ENCODE assay signal across 12 cellular contexts in the genomic region with DNA sequence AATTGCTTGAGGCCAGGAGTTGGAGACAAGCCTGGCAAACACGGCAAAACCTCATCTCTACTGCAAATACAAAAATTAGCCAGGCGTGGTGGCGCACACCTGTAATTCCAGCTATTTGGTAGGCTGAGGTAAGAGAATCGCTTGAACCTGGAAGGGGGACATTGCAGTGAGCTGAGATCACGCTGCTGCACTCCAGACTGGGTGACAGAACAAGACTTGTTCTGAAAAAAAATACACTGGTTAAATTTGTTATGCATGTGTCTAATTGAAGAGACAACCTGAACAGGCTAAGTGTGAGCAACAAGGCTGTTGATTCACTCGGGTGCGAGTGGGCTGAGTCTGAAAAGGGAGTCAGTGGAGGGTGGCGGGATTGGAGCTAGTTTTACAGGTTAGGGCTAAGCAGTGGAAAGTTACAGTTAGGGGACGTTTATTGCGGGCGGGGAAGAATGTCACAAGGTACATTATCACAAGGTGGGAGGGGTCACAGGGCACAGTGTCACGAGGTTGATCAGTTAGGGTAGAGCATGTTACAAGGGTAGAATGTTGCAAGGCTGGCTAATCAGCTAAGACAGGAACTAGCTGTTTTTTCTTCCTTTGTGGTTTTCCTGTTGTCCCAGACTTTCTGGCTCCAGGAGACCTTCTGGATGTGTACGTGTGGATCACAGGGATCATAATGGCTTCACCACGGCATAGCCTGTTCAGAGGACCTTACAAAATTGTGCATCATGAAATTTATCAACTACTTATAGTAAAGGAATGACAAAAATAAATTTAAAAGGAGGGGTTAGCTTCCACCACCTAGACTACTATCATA.
DNase-seq lines count a peak whose midpoint lies in the region; ATAC-seq, FAIRE-seq and TF ChIP-seq lines count a peak whose summit lies in the region.
"Had no signal": no experiment of that assay in that cellular context is flagged by ENCODE, and none has a peak within 500 bp of the region (broad histone marks: within the 10 kb centered on the region; RNA-seq: fewer than 3 reads in every experiment).

No MANE protein-coding gene starts in this region.

- no peak overlapping the region for H3K27ac Mint-ChIP-seq in CD4-positive, alpha-beta memory T cell
- H3K27ac Mint-ChIP-seq: neural progenitor cell had no signal

- 0 out of 2 replicates have a peak, but pooled peaks cover 10% of the 10 kb centered on the region for H3F3A ChIP-seq in Loucy (ENCODE audit: low read depth)

- peak; percentile 1 for DNase-seq in CD1c-positive myeloid dendritic cell (ENCODE audit: extremely low spot score)
- peak; percentile 9 for DNase-seq in amniotic epithelial cell (ENCODE audit: low read depth)
- peak; percentile 65 for DNase-seq in HepG2 (ENCODE audit: low spot score)
- no peak for DNase-seq in CD4-positive, alpha-beta memory T cell
- DNase-seq: NCI-H1092 had no signal

- H4K20me1 ChIP-seq in Loucy (ENCODE audit: insufficient read depth, low read length, poor library complexity, severe bottlenecking) (no peaks in the 10 kb centered on the region), HepG2 (ENCODE audit: insufficient read depth, low read length) (no peaks in the 10 kb centered on the region)

- no peak for TF ChIP-seq RAD21 in HepG2 (CRISPR knock-in tag; IDR thresholded peaks at IDR 0.05)

- H3K27me3 Mint-ChIP-seq in CD4-positive, alpha-beta memory T cell = no peaks in the 10 kb centered on the region

- ATAC-seq in HepG2 = peak; percentile 74
- no peak for ATAC-seq in gastroesophageal sphincter
- ATAC-seq in GM21528 (IDR thresholded peaks at IDR 0.05; ENCODE audit: low FRiP score, unreplicated experiment) = no peak
- no peak for ATAC-seq in HG02840 (IDR thresholded peaks at IDR 0.05; ENCODE audit: low FRiP score, unreplicated experiment)

- H3K79me2 ChIP-seq in Loucy (ENCODE audit: insufficient read depth, low read length) (no peaks in the 10 kb centered on the region), HepG2 (ENCODE audit: insufficient read depth, low read length) (no peaks in the 10 kb centered on the region)

- H3K9me3 ChIP-seq in Loucy (ENCODE audit: insufficient read depth, low read depth, low read length) (peaks cover 12% of the 10 kb centered on the region), HepG2 (ENCODE audit: low read length) (no peaks in the 10 kb centered on the region), gastroesophageal sphincter (peaks cover 0 to 14% (median 0%) of the 10 kb centered on the region in 3 donors)
- H3K9me3 ChIP-seq in CD4-positive, alpha-beta memory T cell (ENCODE audit: control insufficient read depth in 1 of 2, low read length in 2 of 2) = no peaks in the 10 kb centered on the region

- POLR2A ChIA-PET in HepG2 (lab: Yijun Ruan, JAX) = no interaction called here
- POLR2A ChIA-PET in CD4-positive, alpha-beta memory T cell (lab: Charles Lee; ENCODE audit: partially characterized antibody) = no interaction called here

- TF ChIP-seq EP300 in HepG2 (IDR thresholded peaks at IDR 0.05; ENCODE audit: low read depth in 2 of 2, low read length in 2 of 2) (peak in 1 of 2 experiments; percentile 44; a peak in 2 of 4 replicates), HepG2 (CRISPR knock-in tag; IDR thresholded peaks at IDR 0.05; ENCODE audit: borderline replicate concordance) (peak; percentile 60; the same call in 1 of the 2 replicates), gastroesophageal sphincter (IDR thresholded peaks at IDR 0.05) (no peak)

- no peaks in the 10 kb centered on the region for H3K9me2 ChIP-seq in Loucy (replicated peaks; ENCODE audit: low read depth, low read length)

- H2AFZ ChIP-seq in Loucy (ENCODE audit: low read length) = no peak overlapping the region
- H2AFZ ChIP-seq in HepG2 (ENCODE audit: low read length) = peak overlapping the region; percentile 74

- BruUV-seq in HepG2 (replicated peaks; lab: Mats Ljungman, UMichigan) = no TSS peak

- H3K36me3 Mint-ChIP-seq in CD4-positive, alpha-beta memory T cell = no peaks in the 10 kb centered on the region
- H3K36me3 Mint-ChIP-seq: neural progenitor cell had no signal

- H3K4me1 ChIP-seq in Loucy (ENCODE audit: insufficient read depth, low read length, poor library complexity, severe bottlenecking) (peaks cover 45% of the 10 kb centered on the region), HepG2 (ENCODE audit: insufficient read depth, low read length) (peaks cover 12% of the 10 kb centered on the region; the same call in 1 of the 2 replicates), gastroesophageal sphincter (peaks cover 0 to 11% (median 0%) of the 10 kb centered on the region in 3 donors)
- H3K4me1 ChIP-seq in CD4-positive, alpha-beta memory T cell (ENCODE audit: insufficient read depth, low read length) = no peaks in the 10 kb centered on the region

- H3K4me3 ChIP-seq in Loucy (ENCODE audit: low read length, poor library complexity, severe bottlenecking) = no peak overlapping the region
- H3K4me3 ChIP-seq in HepG2 (replicated peaks in 1 of 3; ENCODE audit: insufficient read depth in 1 of 3, low read depth in 2 of 3, low read length in 3 of 3) = peak overlapping the region in 1 of 3 experiments; percentile 39; a peak in 2 of 6 replicates
- no peak overlapping the region for H3K4me3 ChIP-seq in gastroesophageal sphincter
- no peak overlapping the region for H3K4me3 ChIP-seq in CD4-positive, alpha-beta memory T cell (ENCODE audit: low read length in 2 of 2)
- H3K4me3 ChIP-seq: coronary artery, neural progenitor cell had no signal

- H3K27ac ChIP-seq in HepG2 (ENCODE audit: extremely low read length, insufficient read depth, low read length) = no peak overlapping the region
- no peak overlapping the region for H3K27ac ChIP-seq in gastroesophageal sphincter
- no peak overlapping the region for H3K27ac ChIP-seq in CD4-positive, alpha-beta memory T cell (ENCODE audit: low read depth, low read length)
- H3K27ac ChIP-seq: coronary artery, neural progenitor cell had no signal

- TF ChIP-seq CTCF in Loucy (conservative IDR thresholded peaks at IDR 0.05; ENCODE audit: low read length) = no peak
- TF ChIP-seq CTCF in HepG2 (CRISPR knock-in tag; IDR thresholded peaks at IDR 0.05) = no peak
- TF ChIP-seq CTCF in gastroesophageal sphincter (IDR thresholded peaks at IDR 0.05) = no peak

- CTCF ChIA-PET in HepG2 (lab: Yijun Ruan, JAX; ENCODE audit: low intra/inter-chr PET ratio, low total read pairs) = no interaction called here
- CTCF ChIA-PET in CD4-positive, alpha-beta memory T cell (lab: Charles Lee; ENCODE audit: partially characterized antibody) = no interaction called here

- in situ Hi-C loops in HepG2 (cut with HindIII; ENCODE audit: extremely low pct_ligation_motif_present, low pct_unique_long_range_greater_than_20kb) = no loop called here

- intact Hi-C loops in HepG2 (cut with micrococcal nuclease; ENCODE audit: unreplicated experiment) = no loop called here
- intact Hi-C loops in CD4-positive, alpha-beta memory T cell (cut with micrococcal nuclease) = no loop called here

- WGBS in HepG2 (ENCODE audit: low lambda C conversion rate) = 20% methylated on average over 14 of the region's 14 CpGs
- WGBS in gastroesophageal sphincter (ENCODE audit: low coverage in 1 of 2), 2 donors = 80 to 91% methylated on average over 9 to 14 of the region's 14 CpGs

- peak overlapping the region; percentile 1 for H3K4me2 ChIP-seq in Loucy (ENCODE audit: low read depth, low read length, poor library complexity, severe bottlenecking)
- H3K4me2 ChIP-seq in HepG2 (ENCODE audit: low read depth, low read length) = peak overlapping the region; percentile 56; the same call in 1 of the 2 replicates
- H3K4me2 ChIP-seq: neural progenitor cell had no signal

- no peak overlapping the region for H3K4me3 Mint-ChIP-seq in CD4-positive, alpha-beta memory T cell
- H3K4me3 Mint-ChIP-seq: neural progenitor cell had no signal

- peaks cover 0 to 10% (median 3%) of the 10 kb centered on the region in 8 donors for H3K9me3 Mint-ChIP-seq in CD4-positive, alpha-beta memory T cell

- peak; percentile 62 for FAIRE-seq in HepG2 (lab: Jason Lieb, UNC)
- FAIRE-seq: urothelium cell line had no signal

- H3K9ac ChIP-seq in Loucy (ENCODE audit: low read depth, low read length, poor library complexity, severe bottlenecking) = no peak overlapping the region
- no peak overlapping the region for H3K9ac ChIP-seq in HepG2 (ENCODE audit: insufficient read depth, low read depth, low read length)
- H3K9ac ChIP-seq: neural progenitor cell had no signal

- H3K4me1 Mint-ChIP-seq in CD4-positive, alpha-beta memory T cell = no peaks in the 10 kb centered on the region

- TF ChIP-seq POLR2A in HepG2 (IDR thresholded peaks at IDR 0.05; ENCODE audit: insufficient read depth in 1 of 2, low read depth in 2 of 2, low read length in 2 of 2) (no peak), gastroesophageal sphincter (IDR thresholded peaks at IDR 0.05) (no peak)

- H3K27me3 ChIP-seq in Loucy (ENCODE audit: insufficient read depth, low read length, poor library complexity, severe bottlenecking) = no peaks in the 10 kb centered on the region
- H3K27me3 ChIP-seq in HepG2 (ENCODE audit: control insufficient read depth in 1 of 2, insufficient read depth in 2 of 2, low read length in 2 of 2) = no peaks in the 10 kb centered on the region
- H3K27me3 ChIP-seq in gastroesophageal sphincter = no peaks in the 10 kb centered on the region
- H3K27me3 ChIP-seq in CD4-positive, alpha-beta memory T cell (ENCODE audit: insufficient read depth, low read length) = no peaks in the 10 kb centered on the region
- H3K27me3 ChIP-seq: neural progenitor cell had no signal

- no peaks in the 10 kb centered on the region for H3K36me3 ChIP-seq in Loucy (ENCODE audit: insufficient read depth, low read length)
- no peaks in the 10 kb centered on the region for H3K36me3 ChIP-seq in HepG2 (replicated peaks in 1 of 2; ENCODE audit: control insufficient read depth in 1 of 2, insufficient read depth in 2 of 2, low read length in 2 of 2)
- H3K36me3 ChIP-seq in gastroesophageal sphincter = no peaks in the 10 kb centered on the region
- H3K36me3 ChIP-seq in CD4-positive, alpha-beta memory T cell (ENCODE audit: insufficient read depth, low read length) = no peaks in the 10 kb centered on the region

TF ChIP-seq in HepG2, 621 proteins besides CTCF, POLR2A, EP300 and RAD21 (continues in another document):
- TF ChIP-seq CEBPG (CRISPR knock-in tag; IDR thresholded peaks at IDR 0.05) (peak; percentile 41; the same call in 1 of the 2 replicates), NCOA2 (CRISPR knock-in tag; IDR thresholded peaks at IDR 0.05) (peak; percentile 31; the same call in 1 of the 2 replicates), SP5 (CRISPR knock-in tag; IDR thresholded peaks at IDR 0.05; ENCODE audit: borderline replicate concordance, low read depth) (0 out of 2 replicates have a peak, but pooled peaks have one; percentile 52), GABPA (IDR thresholded peaks at IDR 0.05; ENCODE audit: low read depth, low read length) (no peak), GABPA (CRISPR knock-in tag; IDR thresholded peaks at IDR 0.05; ENCODE audit: low read depth) (peak; percentile 59; the same call in 1 of the 2 replicates), ZNF556 (CRISPR knock-in tag; IDR thresholded peaks at IDR 0.05; ENCODE audit: borderline replicate concordance) (no peak), NR2F6 (IDR thresholded peaks at IDR 0.05) (0 out of 2 replicates have a peak, but pooled peaks have one; percentile 18), NR2F6 (CRISPR knock-in tag; IDR thresholded peaks at IDR 0.05) (peak; percentile 28; the same call in 1 of the 2 replicates), SOX6 (IDR thresholded peaks at IDR 0.05) (no peak), SOX6 (CRISPR knock-in tag; IDR thresholded peaks at IDR 0.05) (peak; percentile 25; the same call in 1 of the 2 replicates)

Comparison
In these comparisons a context has a peak if more than half of its experiments do, and no peak if none do; other contexts are left out.
1. DNase-seq: peak in CD1c-positive myeloid dendritic cell (single experiment), amniotic epithelial cell (single experiment) and HepG2 (single experiment); none in CD4-positive, alpha-beta memory T cell (0 of 5).